ENCODE assay signal across 22 cellular contexts in the genomic region with DNA sequence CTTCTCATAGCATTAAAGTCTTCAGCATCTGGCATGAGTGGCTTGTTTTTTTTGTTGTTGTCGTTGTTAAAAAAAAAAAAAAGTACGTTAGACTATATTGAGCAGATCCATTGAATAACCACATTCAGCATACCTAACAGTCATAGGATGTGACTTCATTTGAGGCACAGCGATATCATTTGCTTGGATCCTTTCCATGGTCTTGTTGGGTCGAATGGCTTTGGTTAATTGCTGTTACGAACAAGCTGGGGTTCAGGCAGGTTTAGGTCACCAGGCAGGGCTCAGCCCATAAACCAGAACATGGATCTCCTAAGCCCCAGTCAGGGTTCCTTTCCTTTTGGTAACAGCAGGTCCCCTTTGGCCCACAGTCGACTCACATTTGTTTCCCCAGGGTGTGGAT.
A peak's percentile ranks its signal among the peaks of the same experiment; 100 is the strongest.
DNase-seq lines count a peak whose midpoint lies in the region; ATAC-seq and TF ChIP-seq lines count a peak whose summit lies in the region.
"Had no signal": no experiment of that assay in that cellular context is flagged by ENCODE, and none has a peak within 500 bp of the region (broad histone marks: within the 10 kb centered on the region; RNA-seq: fewer than 3 reads in every experiment).

No MANE protein-coding gene starts in this region.

- H4K20me1 ChIP-seq in BLaER1 (no peaks in the 10 kb centered on the region), H9 (ENCODE audit: control insufficient read depth, insufficient read depth, insufficient read length) (no peaks in the 10 kb centered on the region)

- no peak overlapping the region for H3K4ac ChIP-seq in H9 (ENCODE audit: low read depth, low read length)

- no peak overlapping the region for H4K8ac ChIP-seq in H9 (replicated peaks; ENCODE audit: insufficient read length, low read depth, low read length)

- H2BK20ac ChIP-seq in H9 (ENCODE audit: low read depth, low read length, poor library complexity, severe bottlenecking): no peak overlapping the region

- no peak overlapping the region for H3K18ac ChIP-seq in H9 (ENCODE audit: insufficient read length, low read depth, low read length)

- no peak overlapping the region for H3K27ac Mint-ChIP-seq in H9
- H3K27ac Mint-ChIP-seq in osteocyte (ENCODE audit: unreplicated experiment): peak overlapping the region; percentile 31
- H3K27ac Mint-ChIP-seq: CD8-positive, alpha-beta memory T cell had no signal

- no peaks in the 10 kb centered on the region for H3K79me2 ChIP-seq in H9 (ENCODE audit: insufficient read depth, low read length)

- no peak overlapping the region for H2BK120ac ChIP-seq in H9 (ENCODE audit: low read depth, low read length, poor library complexity, severe bottlenecking)

- no peaks in the 10 kb centered on the region for H3K79me1 ChIP-seq in H9 (ENCODE audit: insufficient read depth, low read depth, low read length, poor library complexity, severe bottlenecking)

- no peaks in the 10 kb centered on the region; the same call in none of the 2 replicates for H3K27me3 Mint-ChIP-seq in H9 (ENCODE audit: low read depth)
- H3K27me3 Mint-ChIP-seq in osteocyte (ENCODE audit: unreplicated experiment): no peaks in the 10 kb centered on the region

- H4K91ac ChIP-seq in H9 (ENCODE audit: insufficient read length, low read depth, low read length): no peak overlapping the region

- H2BK15ac ChIP-seq in H9 (ENCODE audit: low read depth, low read length): 0 out of 2 replicates have a peak overlapping the region, but pooled peaks have one; percentile 81

- H3K4me3 Mint-ChIP-seq in H9 (no peak overlapping the region), osteocyte (ENCODE audit: unreplicated experiment) (no peak overlapping the region)
- H3K4me3 Mint-ChIP-seq: CD8-positive, alpha-beta memory T cell had no signal

- no peaks in the 10 kb centered on the region for H3K36me3 ChIP-seq in BLaER1

- H3K36me3 Mint-ChIP-seq in H9 (ENCODE audit: insufficient read depth in 1 of 3, low read depth in 3 of 3) (no peaks in the 10 kb centered on the region), osteocyte (ENCODE audit: unreplicated experiment) (no peaks in the 10 kb centered on the region)
- H3K36me3 Mint-ChIP-seq: CD8-positive, alpha-beta memory T cell had no signal

- no peaks in the 10 kb centered on the region for H3K9me3 Mint-ChIP-seq in H9
- H3K9me3 Mint-ChIP-seq in osteocyte (ENCODE audit: unreplicated experiment): no peaks in the 10 kb centered on the region
- H3K9me3 Mint-ChIP-seq: CD8-positive, alpha-beta memory T cell had no signal

- no peak overlapping the region for H3T11ph ChIP-seq in H9 (ENCODE audit: low read length)

- H3K27ac ChIP-seq in BLaER1 (no peak overlapping the region), H9 (ENCODE audit: insufficient read length, low read depth, low read length) (no peak overlapping the region)
- H3K27ac ChIP-seq: C4-2B, SK-N-MC had no signal

- WGBS in H9 (ENCODE audit: extremely low coverage, insufficient read length, low lambda C conversion rate): no CpG with 5 or more reads among the region's 6 CpGs

- ATAC-seq in HG02970 (IDR thresholded peaks at IDR 0.05; ENCODE audit: low FRiP score, unreplicated experiment): no peak
- no peak for ATAC-seq in GM18909 (IDR thresholded peaks at IDR 0.05; ENCODE audit: poor library complexity, unreplicated experiment)

- H3K23ac ChIP-seq in H9 (ENCODE audit: insufficient read length, low read depth, low read length): no peak overlapping the region

- H3K56ac ChIP-seq in H9 (ENCODE audit: insufficient read length, low read depth, low read length): no peak overlapping the region

- H3K23me2 ChIP-seq in H9 (ENCODE audit: insufficient read length, low read depth, low read length, poor library complexity, severe bottlenecking): no peaks in the 10 kb centered on the region

- no peak overlapping the region for H3K4me3 ChIP-seq in BLaER1
- H3K4me3 ChIP-seq: SK-N-MC had no signal

- H3K14ac ChIP-seq in H9 (ENCODE audit: insufficient read depth, low read length): no peak overlapping the region

- H3K4me2 ChIP-seq in BLaER1: peak overlapping the region; percentile 79
- H3K4me2 ChIP-seq in H9 (ENCODE audit: insufficient read depth, insufficient read length, low read length): no peak overlapping the region

- no peak overlapping the region for H4K5ac ChIP-seq in H9 (ENCODE audit: insufficient read length, low read depth, low read length)

- H3K4me1 Mint-ChIP-seq in H9 (no peaks in the 10 kb centered on the region), osteocyte (ENCODE audit: unreplicated experiment) (peaks cover 26% of the 10 kb centered on the region)

- TF ChIP-seq CTCF in H9 (conservative IDR thresholded peaks at IDR 0.05) (no peak), osteocyte (IDR thresholded peaks at IDR 0.05) (no peak)

- H2AFZ ChIP-seq in H9 (ENCODE audit: low read length): no peak overlapping the region

- H3K4me1 ChIP-seq in BLaER1 (peaks cover 73% of the 10 kb centered on the region), H9 (ENCODE audit: insufficient read depth, low read length) (no peaks in the 10 kb centered on the region)

- H3K27me3 ChIP-seq in BLaER1 (no peaks in the 10 kb centered on the region), H9 (ENCODE audit: insufficient read depth, low read length) (no peaks in the 10 kb centered on the region)

- no peak overlapping the region for H2BK5ac ChIP-seq in H9 (ENCODE audit: insufficient read length, low read length)

- no peak overlapping the region for H3K9ac ChIP-seq in BLaER1
- no peak overlapping the region for H3K9ac ChIP-seq in H9 (ENCODE audit: extremely low read depth, insufficient read length, low read length)

- no peak overlapping the region for H2AK5ac ChIP-seq in H9 (ENCODE audit: insufficient read length, low read length)

- no peaks in the 10 kb centered on the region for H3K9me3 ChIP-seq in BLaER1
- H3K9me3 ChIP-seq in H9 (ENCODE audit: control insufficient read depth, low read depth, low read length): no peaks in the 10 kb centered on the region

- DNase-seq in H9 (no peak), RPMI7951 (ENCODE audit: low read depth) (peak; percentile 28), osteocyte (ENCODE audit: extremely low spot score, unreplicated experiment) (no peak), SIG-M5 treated with dmso at 0.1 percent for 504 hours (lab: John Stamatoyannopoulos, UW; ENCODE audit: unreplicated experiment) (no peak)
- DNase-seq: 8988T; Calu3; CD8-positive, alpha-beta memory T cell; DMS153; GF-D8; KBM-7; MV-4-11; NCI-H1694; NCI-H2081 treated with DMSO at 0.1 percent for 48 hours; NCI-H2171 treated with DMSO at 0.1 percent for 48 hours; NCI-H524 treated with DMSO at 0.1 percent for 48 hours; Right ventricle myocardium superior; SW 1271 had no signal

- H2BK12ac ChIP-seq in H9 (ENCODE audit: insufficient read length, low read depth, low read length): no peak overlapping the region
